12 cellular contexts compared by ENCODE assay signal in the genomic region with DNA sequence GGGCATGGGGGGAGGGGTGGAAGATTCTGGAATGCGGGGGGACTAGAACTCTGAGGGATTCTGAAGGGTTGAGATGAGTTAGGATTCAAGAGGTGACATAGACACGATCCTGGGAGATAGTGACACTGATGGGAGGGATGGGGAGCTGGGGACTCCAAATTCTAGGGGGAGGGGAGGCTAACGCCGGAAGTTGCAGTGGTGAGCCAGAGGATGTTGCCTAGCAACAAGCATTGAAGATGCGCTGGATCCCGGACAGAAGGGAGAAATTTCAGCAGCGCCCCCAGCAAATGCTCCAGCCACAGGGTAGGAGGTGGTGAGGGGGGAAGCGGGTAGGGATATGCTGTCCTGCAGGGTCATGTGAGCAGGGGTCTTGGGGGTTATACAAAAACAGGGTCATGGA. TPM values are rescaled to one million over a fixed set of nuclear protein-coding genes. Genes with fewer than 3 reads are reported as not detected.
DNase-seq lines count a peak whose midpoint lies in the region; TF ChIP-seq lines count a peak whose summit lies in the region.
"Had no signal": no experiment of that assay in that cellular context is flagged by ENCODE, and none has a peak within 500 bp of the region (broad histone marks: within the 10 kb centered on the region; RNA-seq: fewer than 3 reads in every experiment).

No MANE protein-coding gene starts in this region.

- 0 out of 2 replicates have a peak, but pooled peaks cover 4% of the 10 kb centered on the region for H3F3A ChIP-seq in DOHH2 (ENCODE audit: control insufficient read depth, insufficient read depth)

- peaks cover 23% of the 10 kb centered on the region for H3K27me3 Mint-ChIP-seq in IgD-negative memory B cell
- H3K27me3 Mint-ChIP-seq in activated T-helper 1 cell treated with anti-CD3 and anti-CD28 coated beads, Interleukin-12 subunit alpha, Interleukin-12 subunit beta, Interleukin-2, Interleukin-4 antibody, amounts not matched to agents 30 ng/mL and 10 ng/mL and 1 ng/mL, durations not matched to agents 14 hours and 24 hours and 36 hours (ENCODE audit: insufficient read depth): peaks cover 29% of the 10 kb centered on the region
- peaks cover 26% of the 10 kb centered on the region for H3K27me3 Mint-ChIP-seq in nephron (ENCODE audit: low read depth)

- H3K4me3 Mint-ChIP-seq in IgD-negative memory B cell: peak overlapping the region in 2 of 4 donors; percentile 48 to 76
- no peak overlapping the region for H3K4me3 Mint-ChIP-seq in activated T-helper 1 cell treated with anti-CD3 and anti-CD28 coated beads, Interleukin-12 subunit alpha, Interleukin-12 subunit beta, Interleukin-2, Interleukin-4 antibody, amounts not matched to agents 30 ng/mL and 10 ng/mL and 1 ng/mL, durations not matched to agents 14 hours and 24 hours and 36 hours
- H3K4me3 Mint-ChIP-seq in nephron: peak overlapping the region in 2 of 3 experiments; percentile 36 to 39

- H3K27ac Mint-ChIP-seq in IgD-negative memory B cell (peak overlapping the region; percentile 16 to 67 (median 35)), nephron (peak overlapping the region in 1 of 3 experiments; percentile 51)
- peak overlapping the region; percentile 66 for H3K27ac Mint-ChIP-seq in activated T-helper 1 cell treated with anti-CD3 and anti-CD28 coated beads, Interleukin-12 subunit alpha, Interleukin-12 subunit beta, Interleukin-2, Interleukin-4 antibody, amounts not matched to agents 30 ng/mL and 10 ng/mL and 1 ng/mL, durations not matched to agents 14 hours and 24 hours and 36 hours

- peaks cover 20% of the 10 kb centered on the region for H3K27me3 ChIP-seq in DOHH2 (ENCODE audit: control insufficient read depth, low read length)
- H3K27me3 ChIP-seq: cardiac muscle cell, thyroid gland had no signal

- H3K9me3 ChIP-seq in DOHH2 (ENCODE audit: control insufficient read depth, insufficient read depth, low read length): no peaks in the 10 kb centered on the region
- H3K9me3 ChIP-seq: MG63, thyroid gland had no signal

- H3K4me2 ChIP-seq in DOHH2 (ENCODE audit: low read length): peak overlapping the region; percentile 25

- H3K36me3 ChIP-seq in DOHH2 (ENCODE audit: control insufficient read depth, low read length): no peaks in the 10 kb centered on the region
- H3K36me3 ChIP-seq: cardiac muscle cell, MG63, thyroid gland had no signal

- H3K79me2 ChIP-seq in DOHH2 (ENCODE audit: control insufficient read depth, low read length): no peaks in the 10 kb centered on the region

- no peak for TF ChIP-seq CTCF in DOHH2 (IDR thresholded peaks at IDR 0.05; ENCODE audit: low read depth, low read length, poor library complexity, severe bottlenecking)
- TF ChIP-seq CTCF in nephron (IDR thresholded peaks at IDR 0.05; ENCODE audit: unreplicated experiment in 3 of 3): no peak

- H3K4me1 ChIP-seq in DOHH2 (ENCODE audit: control insufficient read depth, low read length): peaks cover 32% of the 10 kb centered on the region

- intact Hi-C loops in activated T-helper 1 cell treated with anti-CD3 and anti-CD28 coated beads, Interleukin-12 subunit alpha, Interleukin-12 subunit beta, Interleukin-2, Interleukin-4 antibody, amounts not matched to agents 30 ng/mL and 10 ng/mL and 1 ng/mL, durations not matched to agents 14 hours and 24 hours and 36 hours (cut with micrococcal nuclease): no loop called here

- H3K36me3 Mint-ChIP-seq in IgD-negative memory B cell: peaks cover 1% of the 10 kb centered on the region
- peaks cover 2% of the 10 kb centered on the region for H3K36me3 Mint-ChIP-seq in activated T-helper 1 cell treated with anti-CD3 and anti-CD28 coated beads, Interleukin-12 subunit alpha, Interleukin-12 subunit beta, Interleukin-2, Interleukin-4 antibody, amounts not matched to agents 30 ng/mL and 10 ng/mL and 1 ng/mL, durations not matched to agents 14 hours and 24 hours and 36 hours (ENCODE audit: low read depth)
- peaks cover 8% of the 10 kb centered on the region for H3K36me3 Mint-ChIP-seq in nephron (ENCODE audit: low read depth)

- H4K20me1 ChIP-seq in DOHH2 (ENCODE audit: control insufficient read depth, insufficient read depth, low read depth, low read length): 0 out of 2 replicates have a peak, but pooled peaks cover 2% of the 10 kb centered on the region

- H3K4me1 Mint-ChIP-seq in IgD-negative memory B cell: peaks cover 5 to 10% (median 7%) of the 10 kb centered on the region in 3 donors
- H3K4me1 Mint-ChIP-seq in activated T-helper 1 cell treated with anti-CD3 and anti-CD28 coated beads, Interleukin-12 subunit alpha, Interleukin-12 subunit beta, Interleukin-2, Interleukin-4 antibody, amounts not matched to agents 30 ng/mL and 10 ng/mL and 1 ng/mL, durations not matched to agents 14 hours and 24 hours and 36 hours (ENCODE audit: low read depth): peaks cover 27% of the 10 kb centered on the region
- peaks cover 10% of the 10 kb centered on the region for H3K4me1 Mint-ChIP-seq in nephron

- H3K4me3 ChIP-seq in DOHH2 (ENCODE audit: low read length): no peak overlapping the region
- H3K4me3 ChIP-seq: cardiac muscle cell, MG63, thyroid gland had no signal

- peaks cover 0 to 1% (median 0%) of the 10 kb centered on the region in 3 donors for H3K9me3 Mint-ChIP-seq in IgD-negative memory B cell
- H3K9me3 Mint-ChIP-seq in activated T-helper 1 cell treated with anti-CD3 and anti-CD28 coated beads, Interleukin-12 subunit alpha, Interleukin-12 subunit beta, Interleukin-2, Interleukin-4 antibody, amounts not matched to agents 30 ng/mL and 10 ng/mL and 1 ng/mL, durations not matched to agents 14 hours and 24 hours and 36 hours: no peaks in the 10 kb centered on the region
- no peaks in the 10 kb centered on the region for H3K9me3 Mint-ChIP-seq in nephron

- no peaks in the 10 kb centered on the region for H3K9me2 ChIP-seq in DOHH2 (replicated peaks; ENCODE audit: control insufficient read depth, low read length)

- no peak overlapping the region for H3K27ac ChIP-seq in DOHH2 (ENCODE audit: low read depth, low read length)
- H3K27ac ChIP-seq: cardiac muscle cell, thyroid gland had no signal

- no peak for DNase-seq in activated T-helper 1 cell treated with anti-CD3 and anti-CD28 coated beads, Interleukin-12 subunit alpha, Interleukin-12 subunit beta, Interleukin-2, Interleukin-4 antibody, amounts not matched to agents 30 ng/mL and 10 ng/mL and 1 ng/mL, durations not matched to agents 14 hours and 24 hours and 36 hours (ENCODE audit: low spot score)
- no peak for DNase-seq in activated T-cell treated with anti-CD3 and anti-CD28 coated beads, Interleukin-2, amount 50 U/mL, for 48 hours
- no peak for DNase-seq in HCEC 1CT
- no peak for DNase-seq in activated CD8-positive, alpha-beta memory T cell treated with anti-CD3 and anti-CD28 coated beads, Interleukin-2, amount 50 U/mL, for 4 hours
- DNase-seq: activated CD4-positive, alpha-beta T cell treated with anti-CD3 and anti-CD28 coated beads for 4 hours; activated gamma-delta T cell; MG63; thyroid gland had no signal

RNA-seq across cellular contexts. Expression of gene LTBP4, which starts 6.9 kb away (rescaled TPM):
- 22.1 TPM for polyA plus RNA-seq in IgD-negative memory B cell
- total RNA-seq in activated T-helper 1 cell treated with anti-CD3 and anti-CD28 coated beads, Interleukin-12 subunit alpha, Interleukin-12 subunit beta, Interleukin-2, Interleukin-4 antibody, amounts not matched to agents 30 ng/mL and 10 ng/mL and 1 ng/mL, durations not matched to agents 14 hours and 24 hours and 36 hours: 107 and 116 TPM in 2 replicates

RNA-seq across cellular contexts. Expression of gene SHKBP1, which starts 17.6 kb away (rescaled TPM):
- 210 TPM for polyA plus RNA-seq in IgD-negative memory B cell
- 102 and 113 TPM in 2 replicates for total RNA-seq in activated T-helper 1 cell treated with anti-CD3 and anti-CD28 coated beads, Interleukin-12 subunit alpha, Interleukin-12 subunit beta, Interleukin-2, Interleukin-4 antibody, amounts not matched to agents 30 ng/mL and 10 ng/mL and 1 ng/mL, durations not matched to agents 14 hours and 24 hours and 36 hours
